ENCODE assay signal across 8 cellular contexts in genomic region chr19:1315470-1316166, GRCh38. TPM values are rescaled to one million over a fixed set of nuclear protein-coding genes. Genes with fewer than 3 reads are reported as not detected.
DNase-seq lines count a peak whose midpoint lies in the region; ATAC-seq lines count a peak whose summit lies in the region.

No MANE protein-coding gene starts in this region.

- ATAC-seq in sciatic nerve (peak; percentile 74), HG02623 (IDR thresholded peaks at IDR 0.05; ENCODE audit: unreplicated experiment) (no peak), GM21390 (IDR thresholded peaks at IDR 0.05; ENCODE audit: unreplicated experiment) (no peak)

- DNase-seq in NCI-H146 (lab: John Stamatoyannopoulos, UW), result peak; percentile 15
- DNase-seq in NCI-H146 treated with DMSO at 0.1 percent for 48 hours (lab: John Stamatoyannopoulos, UW; ENCODE audit: unreplicated experiment), result no peak
- peak; percentile 33 for DNase-seq in NCI-H345 (lab: John Stamatoyannopoulos, UW)
- DNase-seq in amygdala (lab: John Stamatoyannopoulos, UW), result peak in 39 of 56 donors; percentile 3 to 77 (median 36)
- DNase-seq in hepatic stellate cell (ENCODE audit: low spot score), result peak; percentile 77
- no peak for DNase-seq in sciatic nerve (ENCODE audit: low spot score)

- intact Hi-C loops in sciatic nerve (cut with DNase I), result no loop called here

RNA-seq across cellular contexts. Expression of gene EFNA2, which starts 29.9 kb away (rescaled TPM):
- not detected for total RNA-seq in sciatic nerve

RNA-seq across cellular contexts. Expression of gene FAM174C, which starts 40.3 kb away (rescaled TPM):
- total RNA-seq in sciatic nerve, result 21.4 TPM

RNA-seq across cellular contexts. Expression of gene CIRBP, which starts 46.5 kb away (rescaled TPM):
- total RNA-seq in sciatic nerve, result 550 TPM

Comparison
In these comparisons a context has a peak if more than half of its experiments do, and no peak if none do; other contexts are left out.
1. DNase-seq: peak in NCI-H146 (single experiment), NCI-H345 (single experiment), amygdala (39 of 56) and hepatic stellate cell (single experiment); none in NCI-H146 treated with DMSO at 0.1 percent for 48 hours (single experiment) and sciatic nerve (single experiment).